In the genomic region with DNA sequence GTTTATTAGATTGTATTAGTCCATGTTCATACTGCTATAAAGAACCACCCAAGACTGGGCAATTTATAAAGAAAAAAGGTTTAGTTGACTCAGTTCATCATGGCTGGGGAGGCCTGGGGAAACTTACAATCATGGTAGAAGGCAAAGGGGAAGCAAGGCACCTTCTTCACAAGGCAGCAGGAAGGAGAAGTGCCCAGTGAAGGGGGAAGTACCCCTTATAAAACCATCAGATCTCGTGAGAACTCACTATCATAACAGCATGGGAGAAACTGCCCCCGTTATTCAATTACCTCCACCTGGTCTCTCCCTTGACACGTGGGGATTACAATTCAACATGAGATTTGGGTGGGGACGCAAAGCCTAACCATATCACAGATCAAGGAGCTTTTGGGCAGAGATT, we compare ENCODE assay signal across 24 cellular contexts. TPM values are rescaled to one million over a fixed set of nuclear protein-coding genes. Genes with fewer than 3 reads are reported as not detected.
"Had no signal": no experiment of that assay in that cellular context is flagged by ENCODE, and none has a peak within 500 bp of the region (broad histone marks: within the 10 kb centered on the region; RNA-seq: fewer than 3 reads in every experiment).

No MANE protein-coding gene starts in this region.

- H3K9me3 ChIP-seq: Peyer's patch had no signal

- H3K4me2 ChIP-seq: KMS-11, PC-9 had no signal

- DNase-seq: Kasumi-1, MM.1S, NCI-H1048, NCI-H1105, NCI-H1417, NCI-H1436 treated with DMSO at 0.1 percent for 48 hours, NCI-H1694, NCI-H187 treated with DMSO at 0.1 percent for 48 hours, NCI-H2029 treated with DMSO at 0.1 percent for 48 hours, NCI-H2171 treated with DMSO at 0.1 percent for 48 hours, NCI-H345, NCI-H446 treated with DMSO at 0.1 percent for 48 hours, NCI-H510A treated with DMSO at 0.1 percent for 48 hours, NCI-H526, OCI-M1, PC-9, Peyer's patch, SHP77 treated with DMSO at 0.1 percent for 48 hours, SJCRH30, T-helper 2 cell had no signal

- H3K4me1 ChIP-seq: Peyer's patch, SJCRH30 had no signal

- H3K27ac ChIP-seq: KMS-11, PC-9, Peyer's patch, SJCRH30 had no signal

- H2AFZ ChIP-seq: PC-9 had no signal

- H3K4me3 ChIP-seq: PC-9, Peyer's patch, SJCRH30 had no signal

- ATAC-seq: Right ventricle myocardium inferior, SK-N-SH treated with all-trans-retinoic acid at 6 μM for 48 hours had no signal

- H3K27me3 ChIP-seq: Peyer's patch, SJCRH30 had no signal

RNA-seq across cellular contexts. Expression of gene HSD17B13, which starts 8.1 kb away (rescaled TPM):
- total RNA-seq: PC-9, RPMI7951, SJCRH30 had no signal
